In the genomic region with DNA sequence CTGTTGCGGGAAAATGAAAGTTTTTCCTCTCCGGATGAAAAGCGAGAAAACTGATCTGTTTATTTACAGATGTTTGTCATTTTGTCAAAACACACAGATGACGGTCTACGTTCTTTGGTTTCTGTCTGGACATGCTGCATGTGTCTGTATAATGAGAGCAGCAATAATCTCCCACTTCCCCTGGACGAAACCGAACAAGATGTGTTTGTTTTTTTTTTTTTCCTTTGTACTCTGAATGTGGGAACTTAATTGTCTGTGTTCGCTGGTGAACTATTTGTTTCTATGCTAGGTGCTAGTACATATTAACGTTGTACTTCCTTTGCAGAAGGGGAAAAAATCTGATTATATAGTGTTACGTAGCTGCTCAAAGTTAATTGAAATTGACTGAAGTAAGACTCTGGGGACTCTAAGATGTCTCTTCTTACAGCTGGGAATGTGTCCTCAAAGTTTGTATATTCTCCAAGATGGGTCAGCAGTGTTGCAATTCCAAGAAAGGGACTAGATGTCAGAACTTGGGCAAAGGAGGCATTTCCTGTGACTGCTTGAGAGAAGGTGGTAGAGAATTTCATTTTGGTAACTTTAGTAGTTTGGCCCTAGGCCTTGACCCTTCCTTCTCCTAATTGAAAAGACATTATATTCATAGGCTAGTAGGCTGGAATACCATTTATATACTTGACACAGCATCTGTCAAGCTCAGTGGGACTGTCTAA, we compare ENCODE assay signal across 13 cellular contexts. TPM values are rescaled to one million over a fixed set of nuclear protein-coding genes. Genes with fewer than 3 reads are reported as not detected.
DNase-seq lines count a peak whose midpoint lies in the region; ATAC-seq, FAIRE-seq and TF ChIP-seq lines count a peak whose summit lies in the region.
"Had no signal": no experiment of that assay in that cellular context is flagged by ENCODE, and none has a peak within 500 bp of the region (broad histone marks: within the 10 kb centered on the region; RNA-seq: fewer than 3 reads in every experiment).

No MANE protein-coding gene starts in this region.

- TF ChIP-seq CTCF in HFFc6 (IDR thresholded peaks at IDR 0.05) = no peak
- TF ChIP-seq CTCF in endothelial cell of umbilical vein (IDR thresholded peaks at IDR 0.05; ENCODE audit: extremely low read depth in 1 of 2, insufficient read depth in 1 of 2, low read depth in 1 of 2, low read length in 2 of 2) = no peak
- TF ChIP-seq CTCF in testis (IDR thresholded peaks at IDR 0.05) = no peak

- peak overlapping the region; percentile 75 for H3K4me3 Mint-ChIP-seq in HFFc6
- no peak overlapping the region for H3K4me3 Mint-ChIP-seq in activated CD4-positive, alpha-beta T cell treated with anti-CD3 and anti-CD28 coated beads, Interleukin-2, amount 10 ng/mL, durations not matched to agents 24 days and 14 days
- no peak overlapping the region for H3K4me3 Mint-ChIP-seq in activated CD4-positive, alpha-beta memory T cell treated with anti-CD3 and anti-CD28 coated beads, Interleukin-2, amount 10 ng/mL, durations not matched to agents 7 days and 5 days
- H3K4me3 Mint-ChIP-seq: activated T-helper 1 cell treated with anti-CD3 and anti-CD28 coated beads, Interleukin-12 subunit alpha, Interleukin-12 subunit beta, Interleukin-2, Interleukin-4 antibody, amounts not matched to agents 30 ng/mL and 10 ng/mL and 1 ng/mL, durations not matched to agents 14 hours and 24 hours and 36 hours; CD4-positive, CD25-positive, alpha-beta regulatory T cell; mesothelial cell of epicardium had no signal

- TF ChIP-seq POLR2A in endothelial cell of umbilical vein (IDR thresholded peaks at IDR 0.05; ENCODE audit: low read depth, low read length) (no peak), testis (IDR thresholded peaks at IDR 0.05) (no peak)

- CTCF ChIA-PET in endothelial cell of umbilical vein (lab: Charles Lee) = interaction anchor here (1.1 kb wide), 1 partner anchor 31 kb away, joined by 3 read pairs; no protein-coding TSS in a partner anchor
- CTCF ChIA-PET in activated CD4-positive, alpha-beta memory T cell treated with anti-CD3 and anti-CD28 coated beads, Interleukin-2, amount 10 ng/mL, durations not matched to agents 7 days and 5 days (lab: Charles Lee) = no interaction called here

- H3K9me1 ChIP-seq in endothelial cell of umbilical vein (replicated peaks; ENCODE audit: control insufficient read depth, extremely low read depth, insufficient read depth, low read length) = no peaks in the 10 kb centered on the region

- no peak overlapping the region for H2AFZ ChIP-seq in endothelial cell of umbilical vein (ENCODE audit: low read depth, low read length)

- dilution Hi-C loops in endothelial cell of umbilical vein (cut with MboI; ENCODE audit: extremely low pct_ligation_motif_present, low sequenced_read_pairs) = no loop called here

- no peaks in the 10 kb centered on the region; the same call in 1 of the 2 replicates for H3K36me3 Mint-ChIP-seq in HFFc6 (ENCODE audit: low read depth)
- no peaks in the 10 kb centered on the region for H3K36me3 Mint-ChIP-seq in activated CD4-positive, alpha-beta T cell treated with anti-CD3 and anti-CD28 coated beads, Interleukin-2, amount 10 ng/mL, durations not matched to agents 24 days and 14 days (ENCODE audit: low read depth)
- no peaks in the 10 kb centered on the region for H3K36me3 Mint-ChIP-seq in activated CD4-positive, alpha-beta memory T cell treated with anti-CD3 and anti-CD28 coated beads, Interleukin-2, amount 10 ng/mL, durations not matched to agents 7 days and 5 days (ENCODE audit: low read depth)
- H3K36me3 Mint-ChIP-seq: CD4-positive, CD25-positive, alpha-beta regulatory T cell; mesothelial cell of epicardium had no signal

- no peaks in the 10 kb centered on the region for H4K20me1 ChIP-seq in endothelial cell of umbilical vein (replicated peaks; ENCODE audit: control insufficient read depth, extremely low read depth, insufficient read depth, low read length)

- H3K27me3 Mint-ChIP-seq in HFFc6 (ENCODE audit: insufficient read depth) = no peaks in the 10 kb centered on the region
- H3K27me3 Mint-ChIP-seq in activated CD4-positive, alpha-beta T cell treated with anti-CD3 and anti-CD28 coated beads, Interleukin-2, amount 10 ng/mL, durations not matched to agents 24 days and 14 days = peaks cover 3% of the 10 kb centered on the region
- no peaks in the 10 kb centered on the region for H3K27me3 Mint-ChIP-seq in activated CD4-positive, alpha-beta memory T cell treated with anti-CD3 and anti-CD28 coated beads, Interleukin-2, amount 10 ng/mL, durations not matched to agents 7 days and 5 days
- H3K27me3 Mint-ChIP-seq: CD4-positive, CD25-positive, alpha-beta regulatory T cell had no signal

- H3K27ac ChIP-seq in endothelial cell of umbilical vein (ENCODE audit: insufficient read depth, low read depth, low read length) (no peak overlapping the region), testis (peak overlapping the region; percentile 41 to 75)
- H3K27ac ChIP-seq: SJSA1 had no signal

- peaks cover 6% of the 10 kb centered on the region for H3K79me2 ChIP-seq in endothelial cell of umbilical vein (ENCODE audit: control insufficient read depth, insufficient read depth, low read length)

- H3K9ac ChIP-seq in endothelial cell of umbilical vein (replicated peaks; ENCODE audit: extremely low read depth, insufficient read depth, low read length) = no peak overlapping the region

- DNase-seq in HFFc6 (no peak), endothelial cell of umbilical vein (ENCODE audit: low read depth, low spot score) (no peak), left kidney (ENCODE audit: low read depth, low spot score) (peak; percentile 51), testis (no peak)
- DNase-seq in activated CD4-positive, alpha-beta T cell treated with anti-CD3 and anti-CD28 coated beads, Interleukin-2, amount 10 ng/mL, durations not matched to agents 24 days and 14 days = no peak
- DNase-seq in activated CD4-positive, alpha-beta memory T cell treated with anti-CD3 and anti-CD28 coated beads, Interleukin-2, amount 10 ng/mL, durations not matched to agents 7 days and 5 days = no peak
- DNase-seq: activated CD4-positive, alpha-beta T cell treated with anti-CD3 and anti-CD28 coated beads, Interleukin-2, amount 50 U/mL, for 48 hours; CD4-positive, CD25-positive, alpha-beta regulatory T cell; cortex of kidney had no signal

- H3K4me3 ChIP-seq in endothelial cell of umbilical vein (replicated peaks in 1 of 3; ENCODE audit: insufficient read depth in 1 of 3, low read depth in 1 of 3, low read length in 3 of 3) (no peak overlapping the region), testis (no peak overlapping the region)
- H3K4me3 ChIP-seq: SJSA1 had no signal

- ATAC-seq in GM18858 (IDR thresholded peaks at IDR 0.05; ENCODE audit: unreplicated experiment) = no peak

- 31% methylated on average over 10 of the region's 10 CpGs for WGBS in testis, 2 donors

- H3K9me3 ChIP-seq in endothelial cell of umbilical vein (replicated peaks; ENCODE audit: control insufficient read depth, insufficient read depth, low read length) = no peaks in the 10 kb centered on the region
- no peaks in the 10 kb centered on the region for H3K9me3 ChIP-seq in testis
- H3K9me3 ChIP-seq: SJSA1 had no signal

- BruUV-seq in endothelial cell of umbilical vein (replicated peaks; lab: Mats Ljungman, UMichigan) = no TSS peak

- peak; percentile 4 for FAIRE-seq in endothelial cell of umbilical vein (lab: Jason Lieb, UNC)

- peak overlapping the region; percentile 63 for H3K27ac Mint-ChIP-seq in HFFc6
- no peak overlapping the region for H3K27ac Mint-ChIP-seq in activated CD4-positive, alpha-beta T cell treated with anti-CD3 and anti-CD28 coated beads, Interleukin-2, amount 10 ng/mL, durations not matched to agents 24 days and 14 days
- H3K27ac Mint-ChIP-seq in activated CD4-positive, alpha-beta memory T cell treated with anti-CD3 and anti-CD28 coated beads, Interleukin-2, amount 10 ng/mL, durations not matched to agents 7 days and 5 days = no peak overlapping the region
- H3K27ac Mint-ChIP-seq: activated T-helper 1 cell treated with anti-CD3 and anti-CD28 coated beads, Interleukin-12 subunit alpha, Interleukin-12 subunit beta, Interleukin-2, Interleukin-4 antibody, amounts not matched to agents 30 ng/mL and 10 ng/mL and 1 ng/mL, durations not matched to agents 14 hours and 24 hours and 36 hours; CD4-positive, CD25-positive, alpha-beta regulatory T cell; mesothelial cell of epicardium had no signal

- no peak overlapping the region for H3K4me2 ChIP-seq in endothelial cell of umbilical vein (ENCODE audit: insufficient read depth, low read length)

- H3K9me3 Mint-ChIP-seq in HFFc6 = no peaks in the 10 kb centered on the region
- H3K9me3 Mint-ChIP-seq in activated CD4-positive, alpha-beta T cell treated with anti-CD3 and anti-CD28 coated beads, Interleukin-2, amount 10 ng/mL, durations not matched to agents 24 days and 14 days = no peaks in the 10 kb centered on the region
- H3K9me3 Mint-ChIP-seq in activated CD4-positive, alpha-beta memory T cell treated with anti-CD3 and anti-CD28 coated beads, Interleukin-2, amount 10 ng/mL, durations not matched to agents 7 days and 5 days = peaks cover 4% of the 10 kb centered on the region
- H3K9me3 Mint-ChIP-seq: activated T-helper 1 cell treated with anti-CD3 and anti-CD28 coated beads, Interleukin-12 subunit alpha, Interleukin-12 subunit beta, Interleukin-2, Interleukin-4 antibody, amounts not matched to agents 30 ng/mL and 10 ng/mL and 1 ng/mL, durations not matched to agents 14 hours and 24 hours and 36 hours; CD4-positive, CD25-positive, alpha-beta regulatory T cell; mesothelial cell of epicardium had no signal

- H3K27me3 ChIP-seq in endothelial cell of umbilical vein (ENCODE audit: control insufficient read depth in 2 of 2, insufficient read depth in 2 of 2, low read length in 2 of 2) (no peaks in the 10 kb centered on the region), testis (no peaks in the 10 kb centered on the region)
- H3K27me3 ChIP-seq: SJSA1 had no signal

- no peaks in the 10 kb centered on the region for H3K4me1 ChIP-seq in endothelial cell of umbilical vein (ENCODE audit: control insufficient read depth, extremely low read depth, insufficient read depth, low read length)
- peaks cover 29% of the 10 kb centered on the region for H3K4me1 ChIP-seq in testis
- H3K4me1 ChIP-seq: SJSA1 had no signal

- intact Hi-C loops in endothelial cell of umbilical vein (cut with micrococcal nuclease) = no loop called here
- intact Hi-C loops in testis (cut with DNase I; ENCODE audit: low total_unique reads) = no loop called here
- intact Hi-C loops in activated CD4-positive, alpha-beta T cell treated with anti-CD3 and anti-CD28 coated beads, Interleukin-2, amount 10 ng/mL, durations not matched to agents 24 days and 14 days (cut with micrococcal nuclease) = no loop called here

- H3K4me1 Mint-ChIP-seq in HFFc6 (ENCODE audit: low read depth) = peaks cover 26% of the 10 kb centered on the region
- H3K4me1 Mint-ChIP-seq in activated CD4-positive, alpha-beta T cell treated with anti-CD3 and anti-CD28 coated beads, Interleukin-2, amount 10 ng/mL, durations not matched to agents 24 days and 14 days = no peaks in the 10 kb centered on the region
- H3K4me1 Mint-ChIP-seq in activated CD4-positive, alpha-beta memory T cell treated with anti-CD3 and anti-CD28 coated beads, Interleukin-2, amount 10 ng/mL, durations not matched to agents 7 days and 5 days = no peaks in the 10 kb centered on the region
- H3K4me1 Mint-ChIP-seq: CD4-positive, CD25-positive, alpha-beta regulatory T cell had no signal

- H3K36me3 ChIP-seq in endothelial cell of umbilical vein (ENCODE audit: control insufficient read depth in 2 of 2, extremely low read depth in 1 of 2, insufficient read depth in 2 of 2, low read length in 2 of 2) (no peaks in the 10 kb centered on the region), testis (ENCODE audit: low read depth, missing control alignments) (no peaks in the 10 kb centered on the region)
- H3K36me3 ChIP-seq: SJSA1 had no signal

- POLR2A ChIA-PET in endothelial cell of umbilical vein (lab: Charles Lee) = no interaction called here
- POLR2A ChIA-PET in activated CD4-positive, alpha-beta memory T cell treated with anti-CD3 and anti-CD28 coated beads, Interleukin-2, amount 10 ng/mL, durations not matched to agents 7 days and 5 days (lab: Charles Lee) = no interaction called here

RNA-seq across cellular contexts. Expression of a gene that starts 33.8 kb away (rescaled TPM):
- 10 to 100 TPM; 29.4 to 34.7 (median 32.7) TPM for total RNA-seq in HFFc6 (2021; fragmentation: NEBNext Ultra II Directional; extraction: Animal tissue kit (Norgen Biotek cat#: 25700))
- total RNA-seq in endothelial cell of umbilical vein (37.5 and 39.1 TPM in 2 replicates), testis (100 to 1,000 TPM in 1 of 2 donors, 10 to 100 TPM in 1; 75.4 to 107 TPM)
- polyA plus RNA-seq in endothelial cell of umbilical vein (8.8 and 8.9 TPM in 2 replicates), testis (ENCODE audit: insufficient read depth, low read depth, low replicate concordance) (26.3 TPM)
- polyA plus RNA-seq in endothelial cell of umbilical vein (2011; cell fraction: cytosol; rRNA removed) = 7.6 and 8.7 TPM in 2 replicates
- 14.3 and 15.4 TPM in 2 replicates for polyA plus RNA-seq in endothelial cell of umbilical vein (2011; cell fraction: nucleus; rRNA removed)
- 21.5 and 27.6 TPM in 2 replicates for polyA plus RNA-seq in endothelial cell of umbilical vein (2012)
- polyA minus RNA-seq in endothelial cell of umbilical vein = 58.0 and 59.5 TPM in 2 replicates
- polyA minus RNA-seq in endothelial cell of umbilical vein (2011; cell fraction: cytosol; rRNA and poly(A)+ RNA removed) = not detected
- polyA minus RNA-seq in endothelial cell of umbilical vein (2011; cell fraction: nucleus; rRNA and poly(A)+ RNA removed) = 85.0 and 86.2 TPM in 2 replicates
- 4.2 and 4.6 TPM in 2 replicates for total RNA-seq in activated CD4-positive, alpha-beta T cell treated with anti-CD3 and anti-CD28 coated beads, Interleukin-2, amount 10 ng/mL, durations not matched to agents 24 days and 14 days
- total RNA-seq in activated CD4-positive, alpha-beta memory T cell treated with anti-CD3 and anti-CD28 coated beads, Interleukin-2, amount 10 ng/mL, durations not matched to agents 7 days and 5 days = under 1 TPM; 0.13 to 0.15 TPM
- total RNA-seq: CD4-positive, CD25-positive, alpha-beta regulatory T cell had no signal
- polyA plus RNA-seq: CD4-positive, CD25-positive, alpha-beta regulatory T cell had no signal
